2 cellular contexts compared by ENCODE assay signal in genomic region chr12:69563166-69563762, GRCh38.
TF ChIP-seq lines count a peak whose summit lies in the region.

No MANE protein-coding gene starts in this region.

TF ChIP-seq in liver, 16 proteins besides CTCF, POLR2A, EP300 and RAD21:
- TF ChIP-seq HNF4A (conservative IDR thresholded peaks at IDR 0.05) (peak; percentile 54 to 77), RXRA (IDR thresholded peaks at IDR 0.05) (peak in 1 of 2 donors; percentile 45), REST (IDR thresholded peaks at IDR 0.05) (no peak)

TF ChIP-seq in HepG2, 621 proteins besides CTCF, POLR2A, EP300 and RAD21:
- TF ChIP-seq ZBTB26 (CRISPR knock-in tag; IDR thresholded peaks at IDR 0.05; ENCODE audit: borderline replicate concordance) (no peak), ATM (IDR thresholded peaks at IDR 0.05; ENCODE audit: borderline replicate concordance) (no peak), JUNB (CRISPR knock-in tag; IDR thresholded peaks at IDR 0.05; ENCODE audit: borderline replicate concordance) (no peak), NFYC (CRISPR knock-in tag; IDR thresholded peaks at IDR 0.05) (no peak), KDM6A (CRISPR knock-in tag; IDR thresholded peaks at IDR 0.05; ENCODE audit: low read depth) (no peak), LBX2 (CRISPR knock-in tag; IDR thresholded peaks at IDR 0.05; ENCODE audit: borderline replicate concordance) (no peak), ZC3H13 (CRISPR knock-in tag; IDR thresholded peaks at IDR 0.05) (no peak), HMG20B (CRISPR knock-in tag; conservative IDR thresholded peaks at IDR 0.05) (no peak), ZFP41 (CRISPR knock-in tag; IDR thresholded peaks at IDR 0.05; ENCODE audit: borderline replicate concordance) (no peak), ONECUT2 (CRISPR knock-in tag; IDR thresholded peaks at IDR 0.05) (no peak), RBM22 (optimal IDR thresholded peaks at IDR 0.05; ENCODE audit: low read length) (no peak), ZNF878 (CRISPR knock-in tag; IDR thresholded peaks at IDR 0.05) (no peak)
